ENCODE assay signal across 11 cellular contexts in genomic region chr12:50326636-50327284, GRCh38. TPM values are rescaled to one million over a fixed set of nuclear protein-coding genes. Genes with fewer than 3 reads are reported as not detected.
A peak's percentile ranks its signal among the peaks of the same experiment; 100 is the strongest.
DNase-seq lines count a peak whose midpoint lies in the region; ATAC-seq and TF ChIP-seq lines count a peak whose summit lies in the region.
"Had no signal": no experiment of that assay in that cellular context is flagged by ENCODE, and none has a peak within 500 bp of the region (broad histone marks: within the 10 kb centered on the region; RNA-seq: fewer than 3 reads in every experiment).

No MANE protein-coding gene starts in this region.

- no peaks in the 10 kb centered on the region for H3K36me3 ChIP-seq in stomach

- no peaks in the 10 kb centered on the region for H3K27me3 ChIP-seq in stomach

- H3K9me3 Mint-ChIP-seq in stimulated activated effector memory CD8-positive, alpha-beta T cell treated with anti-CD3 and anti-CD28 coated beads, Interleukin-12 subunit alpha, Interleukin-12 subunit beta, amount 100 ng/mL, for 72 hours: no peaks in the 10 kb centered on the region
- H3K9me3 Mint-ChIP-seq: central memory CD8-positive, alpha-beta T cell; stimulated activated naive CD8-positive, alpha-beta T cell treated with anti-CD3 and anti-CD28 coated beads, Interleukin-15, Interleukin-2, amounts not matched to agents 100 ng/mL and 50 ng/mL, for 24 hours had no signal

- intact Hi-C loops in stomach (cut with DNase I; ENCODE audit: low total_unique reads): no loop called here

- H3K27ac Mint-ChIP-seq in stimulated activated effector memory CD8-positive, alpha-beta T cell treated with anti-CD3 and anti-CD28 coated beads, Interleukin-12 subunit alpha, Interleukin-12 subunit beta, amount 100 ng/mL, for 72 hours: no peak overlapping the region
- H3K27ac Mint-ChIP-seq: activated CD8-positive, alpha-beta T cell treated with anti-CD3 and anti-CD28 coated beads, Interleukin-2, amount 10 ng/mL, durations not matched to agents 7 days and 5 days; stimulated activated naive CD8-positive, alpha-beta T cell treated with anti-CD3 and anti-CD28 coated beads, Interleukin-15, Interleukin-2, amounts not matched to agents 100 ng/mL and 50 ng/mL, for 24 hours had no signal

- no peaks in the 10 kb centered on the region for H3K36me3 Mint-ChIP-seq in stimulated activated effector memory CD8-positive, alpha-beta T cell treated with anti-CD3 and anti-CD28 coated beads, Interleukin-12 subunit alpha, Interleukin-12 subunit beta, amount 100 ng/mL, for 72 hours

- no peaks in the 10 kb centered on the region for H3K9me3 ChIP-seq in stomach

- ATAC-seq in HG02938 (IDR thresholded peaks at IDR 0.05; ENCODE audit: unreplicated experiment): no peak
- ATAC-seq in stimulated activated effector memory CD8-positive, alpha-beta T cell treated with anti-CD3 and anti-CD28 coated beads, Interleukin-12 subunit alpha, Interleukin-12 subunit beta, amount 100 ng/mL, for 72 hours: no peak
- ATAC-seq: activated CD8-positive, alpha-beta T cell treated with anti-CD3 and anti-CD28 coated beads, Interleukin-2, amount 10 ng/mL, durations not matched to agents 7 days and 5 days had no signal

- no peaks in the 10 kb centered on the region for H3K4me1 Mint-ChIP-seq in stimulated activated effector memory CD8-positive, alpha-beta T cell treated with anti-CD3 and anti-CD28 coated beads, Interleukin-12 subunit alpha, Interleukin-12 subunit beta, amount 100 ng/mL, for 72 hours
- H3K4me1 Mint-ChIP-seq: central memory CD8-positive, alpha-beta T cell had no signal

- peak overlapping the region; percentile 59 to 87 (median 67) for H3K27ac ChIP-seq in stomach

- TF ChIP-seq EP300 in stomach (IDR thresholded peaks at IDR 0.05): no peak

- 29 to 57% (median 38%) methylated on average over 4 of the region's 4 CpGs for WGBS in stomach, 5 donors

- no peak for TF ChIP-seq POLR2A in stomach (IDR thresholded peaks at IDR 0.05)

- H3K4me3 Mint-ChIP-seq in stimulated activated effector memory CD8-positive, alpha-beta T cell treated with anti-CD3 and anti-CD28 coated beads, Interleukin-12 subunit alpha, Interleukin-12 subunit beta, amount 100 ng/mL, for 72 hours: no peak overlapping the region
- H3K4me3 Mint-ChIP-seq: activated CD8-positive, alpha-beta T cell treated with anti-CD3 and anti-CD28 coated beads, Interleukin-2, amount 10 ng/mL, durations not matched to agents 7 days and 5 days; central memory CD8-positive, alpha-beta T cell; stimulated activated naive CD8-positive, alpha-beta T cell treated with anti-CD3 and anti-CD28 coated beads, Interleukin-15, Interleukin-2, amounts not matched to agents 100 ng/mL and 50 ng/mL, for 24 hours had no signal

- H3K4me1 ChIP-seq in stomach: peaks cover 9 to 25% (median 18%) of the 10 kb centered on the region in 4 donors

- no peak overlapping the region for H3K4me3 ChIP-seq in fibroblast of pulmonary artery (replicated peaks; ENCODE audit: low read depth, low read length)
- H3K4me3 ChIP-seq in stomach: peak overlapping the region in 1 of 4 donors; percentile 2

- DNase-seq in HT1080 (ENCODE audit: low read depth) (peak; percentile 48), RPMI7951 (ENCODE audit: low read depth) (peak; percentile 25), fibroblast of pulmonary artery (ENCODE audit: low read depth) (peak; percentile 78), stomach (peak; percentile 54), superior temporal gyrus (ENCODE audit: extremely low spot score) (no peak)
- no peak for DNase-seq in stimulated activated effector memory CD8-positive, alpha-beta T cell treated with anti-CD3 and anti-CD28 coated beads, Interleukin-12 subunit alpha, Interleukin-12 subunit beta, amount 100 ng/mL, for 72 hours (ENCODE audit: low spot score in 2 of 2)
- DNase-seq: activated CD8-positive, alpha-beta T cell treated with anti-CD3 and anti-CD28 coated beads, Interleukin-2, amount 10 ng/mL, durations not matched to agents 7 days and 5 days; Kasumi-1 had no signal

- TF ChIP-seq CTCF in fibroblast of pulmonary artery (IDR thresholded peaks at IDR 0.05; ENCODE audit: low read length, missing control alignments) (peak; percentile 7), stomach (IDR thresholded peaks at IDR 0.05) (peak in 2 of 7 experiments; percentile 7 to 22)

RNA-seq across cellular contexts. Expression of gene LIMA1, which starts 43.4 kb away (rescaled TPM):
- 53.2 and 54.5 TPM in 2 replicates for total RNA-seq in HT1080 (2014; rRNA removed; shearing (Covaris generic))
- 62.0 and 85.4 TPM in 2 replicates for polyA plus RNA-seq in HT1080 (2015; cell fraction: cytosol; rRNA removed)
- polyA plus RNA-seq in HT1080 (2015; cell fraction: nucleus; rRNA removed): 230 and 260 TPM in 2 replicates
- total RNA-seq in RPMI7951 (2014; rRNA removed; shearing (Covaris generic)): 72.9 and 86.3 TPM in 2 replicates
- total RNA-seq in stomach: 100 to 1,000 TPM in 3 of 5 donors, 10 to 100 TPM in 2; 71.0 to 143 (median 132) TPM
- 10 to 100 TPM; 28.7 to 72.4 (median 33.7) TPM for polyA plus RNA-seq in stomach

Comparison
In these comparisons a context has a peak if more than half of its experiments do, and no peak if none do; other contexts are left out.
1. DNase-seq: peak in HT1080 (single experiment), RPMI7951 (single experiment), fibroblast of pulmonary artery (single experiment) and stomach (single experiment); none in superior temporal gyrus (single experiment) and stimulated activated effector memory CD8-positive, alpha-beta T cell treated with anti-CD3 and anti-CD28 coated beads, Interleukin-12 subunit alpha, Interleukin-12 subunit beta, amount 100 ng/mL, for 72 hours (0 of 2).